Comparison of ENCODE assay signal across 26 cellular contexts in genomic region chr3:52364322-52364721, GRCh38.
"Had no signal": no experiment of that assay in that cellular context is flagged by ENCODE, and none has a peak within 500 bp of the region (broad histone marks: within the 10 kb centered on the region; RNA-seq: fewer than 3 reads in every experiment).

No MANE protein-coding gene starts in this region.

- H3K27ac ChIP-seq: adrenal gland, VCaP had no signal

- H3K4me3 ChIP-seq: adrenal gland had no signal

- ATAC-seq: activated T-cell treated with anti-CD3 and anti-CD28 coated beads, Interleukin-2, amount 50 U/mL, for 72 hours; T-helper 17 cell had no signal

- H3K27me3 Mint-ChIP-seq: activated CD4-positive, alpha-beta memory T cell treated with anti-CD3 and anti-CD28 coated beads, Interleukin-2, amount 10 ng/mL, durations not matched to agents 7 days and 5 days; activated naive CD4-positive, alpha-beta T cell treated with anti-CD3 and anti-CD28 coated beads, Interleukin-2, amount 10 ng/mL, durations not matched to agents 7 days and 5 days; activated naive CD8-positive, alpha-beta T cell treated with anti-CD3 and anti-CD28 coated beads for 36 hours; T-helper 17 cell had no signal

- H3K27ac Mint-ChIP-seq: activated CD4-positive, alpha-beta memory T cell treated with anti-CD3 and anti-CD28 coated beads, Interleukin-2, amount 10 ng/mL, durations not matched to agents 7 days and 5 days; activated naive CD4-positive, alpha-beta T cell treated with anti-CD3 and anti-CD28 coated beads, Interleukin-2, amount 10 ng/mL, durations not matched to agents 7 days and 5 days; activated naive CD8-positive, alpha-beta T cell treated with anti-CD3 and anti-CD28 coated beads for 36 hours; activated T-cell treated with anti-CD3 and anti-CD28 coated beads, Interleukin-2, amount 50 U/mL, for 72 hours; activated T-helper 2 cell treated with anti-CD3 and anti-CD28 coated beads, Interferon-gamma antibody, Interleukin-2, Interleukin-4, amounts not matched to agents 10 μg/mL and 5 μg/mL and 100 μg/mL, durations not matched to agents 14 hours and 24 hours and 36 hours; T-helper 17 cell had no signal

- H3K27me3 ChIP-seq: adrenal gland had no signal

- H3K9me3 Mint-ChIP-seq: activated CD4-positive, alpha-beta memory T cell treated with anti-CD3 and anti-CD28 coated beads, Interleukin-2, amount 10 ng/mL, durations not matched to agents 7 days and 5 days; activated naive CD4-positive, alpha-beta T cell treated with anti-CD3 and anti-CD28 coated beads, Interleukin-2, amount 10 ng/mL, durations not matched to agents 7 days and 5 days; activated naive CD8-positive, alpha-beta T cell treated with anti-CD3 and anti-CD28 coated beads for 36 hours; activated T-cell treated with anti-CD3 and anti-CD28 coated beads, Interleukin-2, amount 50 U/mL, for 72 hours; activated T-helper 2 cell treated with anti-CD3 and anti-CD28 coated beads, Interferon-gamma antibody, Interleukin-2, Interleukin-4, amounts not matched to agents 10 μg/mL and 5 μg/mL and 100 μg/mL, durations not matched to agents 14 hours and 24 hours and 36 hours had no signal

- DNase-seq: activated CD4-positive, alpha-beta memory T cell treated with anti-CD3 and anti-CD28 coated beads, Interleukin-2, amount 10 ng/mL, durations not matched to agents 7 days and 5 days; activated CD4-positive, alpha-beta T cell treated with anti-CD3 and anti-CD28 coated beads, Interleukin-2, amount 50 U/mL, for 1 hour; activated CD4-positive, CD25-positive, alpha-beta regulatory T cell; activated CD8-positive, alpha-beta memory T cell treated with anti-CD3 and anti-CD28 coated beads, Interleukin-2, amount 50 U/mL, for 4 hours; activated gamma-delta T cell treated with Interleukin-2 at 50 U/mL for 16 hours; activated naive CD4-positive, alpha-beta T cell treated with anti-CD3 and anti-CD28 coated beads, Interleukin-2, amount 10 ng/mL, durations not matched to agents 7 days and 5 days; activated naive CD8-positive, alpha-beta T cell treated with anti-CD3 and anti-CD28 coated beads for 36 hours; activated T-cell treated with anti-CD3 and anti-CD28 coated beads, Interleukin-2, amount 50 U/mL, for 72 hours; adrenal gland; caudate nucleus; MM.1S; NCI-H1105; NCI-H1436; NCI-H1694 treated with DMSO at 0.1 percent for 48 hours; NCI-H2029 treated with DMSO at 0.1 percent for 48 hours; NCI-H2227 treated with DMSO at 0.1 percent for 48 hours; NCI-H510A; NCI-H526 treated with DMSO at 0.1 percent for 48 hours; NK-92 treated with Interleukin-12 subunit alpha and Interleukin-12 subunit beta, amount 100 ng/mL, for 24 hours; SIG-M5; T-helper 17 cell; T1000 had no signal

- H3K4me3 Mint-ChIP-seq: activated CD4-positive, alpha-beta memory T cell treated with anti-CD3 and anti-CD28 coated beads, Interleukin-2, amount 10 ng/mL, durations not matched to agents 7 days and 5 days; activated naive CD4-positive, alpha-beta T cell treated with anti-CD3 and anti-CD28 coated beads, Interleukin-2, amount 10 ng/mL, durations not matched to agents 7 days and 5 days; activated naive CD8-positive, alpha-beta T cell treated with anti-CD3 and anti-CD28 coated beads for 36 hours; activated T-cell treated with anti-CD3 and anti-CD28 coated beads, Interleukin-2, amount 50 U/mL, for 72 hours; T-helper 17 cell had no signal

- FAIRE-seq: RCC 7860, TTC549 had no signal

- H3K9me3 ChIP-seq: adrenal gland had no signal

- H3K4me1 Mint-ChIP-seq: activated CD4-positive, alpha-beta memory T cell treated with anti-CD3 and anti-CD28 coated beads, Interleukin-2, amount 10 ng/mL, durations not matched to agents 7 days and 5 days; activated naive CD4-positive, alpha-beta T cell treated with anti-CD3 and anti-CD28 coated beads, Interleukin-2, amount 10 ng/mL, durations not matched to agents 7 days and 5 days; activated naive CD8-positive, alpha-beta T cell treated with anti-CD3 and anti-CD28 coated beads for 36 hours had no signal

- H3K4me1 ChIP-seq: adrenal gland had no signal
